In genomic region chr10:77160679-77161078, GRCh38 we compare ENCODE assay signal across 1 cellular context.
TF ChIP-seq lines count a peak whose summit lies in the region.

No MANE protein-coding gene starts in this region.

TF ChIP-seq in HCT116, 20 proteins besides CTCF, POLR2A, EP300 and RAD21 (continued from another document):
- TF ChIP-seq, protein P1, sequence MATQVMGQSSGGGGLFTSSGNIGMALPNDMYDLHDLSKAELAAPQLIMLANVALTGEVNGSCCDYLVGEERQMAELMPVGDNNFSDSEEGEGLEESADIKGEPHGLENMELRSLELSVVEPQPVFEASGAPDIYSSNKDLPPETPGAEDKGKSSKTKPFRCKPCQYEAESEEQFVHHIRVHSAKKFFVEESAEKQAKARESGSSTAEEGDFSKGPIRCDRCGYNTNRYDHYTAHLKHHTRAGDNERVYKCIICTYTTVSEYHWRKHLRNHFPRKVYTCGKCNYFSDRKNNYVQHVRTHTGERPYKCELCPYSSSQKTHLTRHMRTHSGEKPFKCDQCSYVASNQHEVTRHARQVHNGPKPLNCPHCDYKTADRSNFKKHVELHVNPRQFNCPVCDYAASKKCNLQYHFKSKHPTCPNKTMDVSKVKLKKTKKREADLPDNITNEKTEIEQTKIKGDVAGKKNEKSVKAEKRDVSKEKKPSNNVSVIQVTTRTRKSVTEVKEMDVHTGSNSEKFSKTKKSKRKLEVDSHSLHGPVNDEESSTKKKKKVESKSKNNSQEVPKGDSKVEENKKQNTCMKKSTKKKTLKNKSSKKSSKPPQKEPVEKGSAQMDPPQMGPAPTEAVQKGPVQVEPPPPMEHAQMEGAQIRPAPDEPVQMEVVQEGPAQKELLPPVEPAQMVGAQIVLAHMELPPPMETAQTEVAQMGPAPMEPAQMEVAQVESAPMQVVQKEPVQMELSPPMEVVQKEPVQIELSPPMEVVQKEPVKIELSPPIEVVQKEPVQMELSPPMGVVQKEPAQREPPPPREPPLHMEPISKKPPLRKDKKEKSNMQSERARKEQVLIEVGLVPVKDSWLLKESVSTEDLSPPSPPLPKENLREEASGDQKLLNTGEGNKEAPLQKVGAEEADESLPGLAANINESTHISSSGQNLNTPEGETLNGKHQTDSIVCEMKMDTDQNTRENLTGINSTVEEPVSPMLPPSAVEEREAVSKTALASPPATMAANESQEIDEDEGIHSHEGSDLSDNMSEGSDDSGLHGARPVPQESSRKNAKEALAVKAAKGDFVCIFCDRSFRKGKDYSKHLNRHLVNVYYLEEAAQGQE (IDR thresholded peaks at IDR 0.05; ENCODE audit: low read depth): no peak
- TF ChIP-seq CBX3 (IDR thresholded peaks at IDR 0.05; ENCODE audit: low read depth) (no peak), TCF7L2 (IDR thresholded peaks at IDR 0.05; ENCODE audit: borderline replicate concordance, extremely low read depth, insufficient read depth, insufficient read length) (no peak), ZBTB33 (IDR thresholded peaks at IDR 0.05; ENCODE audit: extremely low read depth, insufficient replicate concordance, low read length) (no peak), SP1 (IDR thresholded peaks at IDR 0.05; ENCODE audit: low read depth) (no peak; the same call in 1 of the 2 replicates), JUND (IDR thresholded peaks at IDR 0.05) (peak; percentile 22; the same call in 1 of the 2 replicates)
